Comparison of ENCODE assay signal across 7 cellular contexts in the genomic region with DNA sequence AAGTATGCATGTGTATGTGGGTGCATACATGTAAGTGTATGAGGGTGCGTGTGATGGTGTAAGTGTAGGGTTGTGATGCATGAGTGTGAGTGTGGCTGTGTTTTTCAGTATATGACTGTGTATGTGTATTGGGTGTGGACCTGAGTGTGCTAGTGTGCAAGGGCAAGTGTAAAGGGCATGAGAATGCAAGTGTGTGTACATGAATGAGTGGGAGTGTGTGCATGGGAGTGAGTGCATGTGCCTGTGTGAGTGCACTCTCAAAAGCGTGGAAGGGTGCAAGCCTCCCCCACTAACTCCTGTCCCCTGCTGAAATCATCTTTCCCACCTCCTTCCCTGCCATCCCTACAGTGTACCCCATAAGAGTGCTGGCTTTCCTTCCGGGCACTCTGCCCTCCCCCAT.
"Had no signal": no experiment of that assay in that cellular context is flagged by ENCODE, and none has a peak within 500 bp of the region (broad histone marks: within the 10 kb centered on the region; RNA-seq: fewer than 3 reads in every experiment).

No MANE protein-coding gene starts in this region.

- DNase-seq: IMR-90, KBM-7, KG1 had no signal

- H3K9me3 Mint-ChIP-seq: IgD-negative memory B cell had no signal

- H3K4me3 Mint-ChIP-seq: IgD-negative memory B cell had no signal

- FAIRE-seq: HepG2, K562 had no signal

- H3K4me3 ChIP-seq: K562 had no signal

- H3K27me3 Mint-ChIP-seq: IgD-negative memory B cell had no signal

- H3K4me1 Mint-ChIP-seq: IgD-negative memory B cell had no signal

- H3K27ac Mint-ChIP-seq: IgD-negative memory B cell had no signal

- H3K27ac ChIP-seq: HL-60 had no signal
